Comparison of ENCODE assay signal across 8 cellular contexts in genomic region chr5:40689442-40689841, GRCh38. TPM values are rescaled to one million over a fixed set of nuclear protein-coding genes. Genes with fewer than 3 reads are reported as not detected.
DNase-seq lines count a peak whose midpoint lies in the region; FAIRE-seq and TF ChIP-seq lines count a peak whose summit lies in the region.

No MANE protein-coding gene starts in this region.

- FAIRE-seq in bronchial epithelial cell (lab: Jason Lieb, UNC) = peak; percentile 47

- no peaks in the 10 kb centered on the region for H3K27me3 ChIP-seq in bronchial epithelial cell (ENCODE audit: control insufficient read depth, insufficient read depth, low read length)

- TF ChIP-seq CTCF in bronchial epithelial cell (IDR thresholded peaks at IDR 0.05; ENCODE audit: insufficient read depth, low read length, severe bottlenecking) = no peak

- no peak overlapping the region for H3K4me3 ChIP-seq in bronchial epithelial cell (ENCODE audit: low read depth, low read length)

- DNase-seq in ELR (ENCODE audit: low read depth) = peak; percentile 99
- DNase-seq in HCEC 1CT = peak; percentile 96
- peak; percentile 95 for DNase-seq in NOMO-1 treated with DMSO at 0.1 percent for 48 hours (lab: John Stamatoyannopoulos, UW; ENCODE audit: unreplicated experiment)
- DNase-seq in bronchial epithelial cell (ENCODE audit: low read depth) = peak; percentile 98
- DNase-seq in myocyte (ENCODE audit: low read depth) = peak; percentile 85
- no peak for DNase-seq in NCI-H1930 (lab: John Stamatoyannopoulos, UW)
- DNase-seq in NCI-H82 treated with DMSO at 0.1 percent for 48 hours (lab: John Stamatoyannopoulos, UW; ENCODE audit: unreplicated experiment) = no peak
- DNase-seq in NCI-H2029 treated with DMSO at 0.1 percent for 48 hours (lab: John Stamatoyannopoulos, UW) = no peak

- peaks cover 5% of the 10 kb centered on the region for H3K36me3 ChIP-seq in bronchial epithelial cell (ENCODE audit: control insufficient read depth, insufficient read depth, low read length)

RNA-seq across cellular contexts. Expression of gene PTGER4, which starts 9.7 kb away (rescaled TPM):
- 6.1 and 8.7 TPM in 2 replicates for total RNA-seq in bronchial epithelial cell
- total RNA-seq in myocyte = 58.6 and 59.5 TPM in 2 replicates
- polyA plus RNA-seq in myocyte (2012) = 5.6 TPM

Comparison
In these comparisons a context has a peak if more than half of its experiments do, and no peak if none do; other contexts are left out.
1. DNase-seq: peak in ELR (single experiment), HCEC 1CT (single experiment), NOMO-1 treated with DMSO at 0.1 percent for 48 hours (single experiment), bronchial epithelial cell (single experiment) and myocyte (single experiment); none in NCI-H1930 (0 of 2), NCI-H82 treated with DMSO at 0.1 percent for 48 hours (single experiment) and NCI-H2029 treated with DMSO at 0.1 percent for 48 hours (single experiment).